ENCODE assay signal across 8 cellular contexts in genomic region chr18:57973889-57974288, GRCh38.
"Had no signal": no experiment of that assay in that cellular context is flagged by ENCODE, and none has a peak within 500 bp of the region (broad histone marks: within the 10 kb centered on the region; RNA-seq: fewer than 3 reads in every experiment).

No MANE protein-coding gene starts in this region.

- H3K27ac ChIP-seq: KMS-11 had no signal

- H3K4me3 ChIP-seq: GM23338 had no signal

- FAIRE-seq: H1, H54, HTR-8/SVneo had no signal

- H3K4me2 ChIP-seq: GM23338, KMS-11 had no signal

- H3K9me3 Mint-ChIP-seq: GM23338, H9 had no signal

- H3K9ac ChIP-seq: KMS-11 had no signal

- H3K27ac Mint-ChIP-seq: GM23338, H9 had no signal

- H3K4me3 Mint-ChIP-seq: GM23338, H9 had no signal

- ATAC-seq: GM23338 had no signal

- H2AFZ ChIP-seq: GM23338 had no signal

- DNase-seq: H9, HCEC 1CT, KBM-7 had no signal
